Comparison of ENCODE assay signal across 10 cellular contexts in genomic region chr4:152102184-152103000, GRCh38.
A peak's percentile ranks its signal among the peaks of the same experiment; 100 is the strongest.
DNase-seq lines count a peak whose midpoint lies in the region; ATAC-seq lines count a peak whose summit lies in the region.
"Had no signal": no experiment of that assay in that cellular context is flagged by ENCODE, and none has a peak within 500 bp of the region (broad histone marks: within the 10 kb centered on the region; RNA-seq: fewer than 3 reads in every experiment).

No MANE protein-coding gene starts in this region.

- H3K9me3 ChIP-seq in CD4-positive, CD25-positive, alpha-beta regulatory T cell (ENCODE audit: control insufficient read depth in 2 of 2, low read length in 2 of 2) = no peaks in the 10 kb centered on the region
- H3K9me3 ChIP-seq: SK-N-SH had no signal

- ATAC-seq in CD4-positive, CD25-positive, alpha-beta regulatory T cell (ENCODE audit: low read depth in 2 of 2) = no peak
- no peak for ATAC-seq in HG03097 (IDR thresholded peaks at IDR 0.05; ENCODE audit: low FRiP score, unreplicated experiment)
- ATAC-seq in GM19452 (IDR thresholded peaks at IDR 0.05; ENCODE audit: unreplicated experiment) = no peak

- H3K27ac ChIP-seq in CD4-positive, CD25-positive, alpha-beta regulatory T cell (ENCODE audit: insufficient read depth, low read length, poor library complexity, severe bottlenecking) = peak overlapping the region; percentile 91

- H3K27me3 ChIP-seq in CD4-positive, CD25-positive, alpha-beta regulatory T cell (ENCODE audit: control insufficient read depth, insufficient read depth, low read length) = no peaks in the 10 kb centered on the region

- peak overlapping the region; percentile 86 for H3K4me3 ChIP-seq in CD4-positive, CD25-positive, alpha-beta regulatory T cell (ENCODE audit: low read depth, low read length)

- peaks cover 0 to 1% (median 0%) of the 10 kb centered on the region in 7 donors for H3K9me3 Mint-ChIP-seq in CD4-positive, CD25-positive, alpha-beta regulatory T cell

- no peak for DNase-seq in CD4-positive, CD25-positive, alpha-beta regulatory T cell
- DNase-seq in HT1080 (ENCODE audit: low read depth) = peak; percentile 53
- DNase-seq in astrocyte of the hippocampus (ENCODE audit: low read depth, low spot score) = peak; percentile 54
- DNase-seq in mucosa of gallbladder (ENCODE audit: low spot score) = peak; percentile 5
- DNase-seq in H4 (ENCODE audit: low spot score) = no peak
- DNase-seq in stimulated activated CD4-positive, alpha-beta T cell treated with anti-CD3 and anti-CD28 coated beads, Interleukin-4, amount 100 ng/mL, for 1 hour = no peak
- DNase-seq: NCI-H146, SK-N-SH had no signal

- peak overlapping the region; percentile 80 to 90 (median 87) for H3K4me3 Mint-ChIP-seq in CD4-positive, CD25-positive, alpha-beta regulatory T cell

- H3K27me3 Mint-ChIP-seq in CD4-positive, CD25-positive, alpha-beta regulatory T cell = no peaks in the 10 kb centered on the region

- peaks cover 34 to 95% (median 62%) of the 10 kb centered on the region in 4 donors for H3K4me1 Mint-ChIP-seq in CD4-positive, CD25-positive, alpha-beta regulatory T cell

- no peaks in the 10 kb centered on the region for H3K36me3 ChIP-seq in CD4-positive, CD25-positive, alpha-beta regulatory T cell (ENCODE audit: control insufficient read depth, insufficient read depth, low read length)

- peaks cover 94% of the 10 kb centered on the region for H3K4me1 ChIP-seq in CD4-positive, CD25-positive, alpha-beta regulatory T cell (ENCODE audit: control insufficient read depth, insufficient read depth, low read length, poor library complexity, severe bottlenecking)

- H3K36me3 Mint-ChIP-seq in CD4-positive, CD25-positive, alpha-beta regulatory T cell = peaks cover 20% of the 10 kb centered on the region

- peak overlapping the region; percentile 98 to 99 (median 99) for H3K27ac Mint-ChIP-seq in CD4-positive, CD25-positive, alpha-beta regulatory T cell

Comparison
In these comparisons a context has a peak if more than half of its experiments do, and no peak if none do; other contexts are left out.
1. DNase-seq: peak in HT1080 (single experiment), astrocyte of the hippocampus (single experiment) and mucosa of gallbladder (single experiment); none in CD4-positive, CD25-positive, alpha-beta regulatory T cell (0 of 3), H4 (single experiment) and stimulated activated CD4-positive, alpha-beta T cell treated with anti-CD3 and anti-CD28 coated beads, Interleukin-4, amount 100 ng/mL, for 1 hour (single experiment).